In the genomic region with DNA sequence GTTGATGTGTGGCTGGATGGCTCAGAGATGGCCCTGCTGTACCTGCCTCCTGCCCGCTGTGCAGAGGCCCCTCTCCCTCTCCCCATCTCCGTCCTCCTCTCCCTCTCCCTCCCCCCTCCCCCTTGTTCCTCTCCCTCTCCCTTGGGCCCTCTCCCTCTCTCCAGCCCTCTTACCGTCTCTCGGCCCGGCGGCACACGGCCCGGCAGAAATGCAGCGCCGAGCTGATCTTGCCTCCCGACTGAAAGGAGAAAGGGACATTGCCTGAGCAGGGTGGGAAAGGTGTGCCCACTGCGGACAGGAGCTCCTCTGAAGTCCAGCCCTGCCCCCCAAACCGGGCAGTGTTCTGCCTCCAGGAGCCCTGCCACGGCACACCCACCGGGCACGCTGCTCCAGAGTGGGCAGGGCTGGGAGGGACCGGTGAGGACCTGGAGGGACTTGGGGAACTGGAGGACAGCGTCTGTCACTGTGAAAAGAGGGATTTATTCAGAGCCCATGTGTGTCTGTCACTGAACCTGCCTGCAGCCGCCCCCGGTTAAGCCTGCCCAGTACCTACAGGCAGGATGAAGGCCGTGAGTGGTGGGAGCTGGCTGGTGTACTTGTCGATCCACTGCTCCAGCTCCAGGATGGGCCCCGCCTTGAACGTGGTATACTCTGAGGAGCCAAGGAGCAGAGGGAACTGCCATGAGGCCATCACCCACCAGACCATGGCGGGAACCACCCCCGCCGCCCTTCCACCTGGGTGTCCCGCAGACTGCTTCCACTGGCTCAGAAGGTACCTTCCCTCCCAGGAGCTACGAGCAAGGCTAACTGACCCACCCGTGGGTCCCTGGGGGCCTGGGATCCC, we compare ENCODE assay signal across 22 cellular contexts.
"Had no signal": no experiment of that assay in that cellular context is flagged by ENCODE, and none has a peak within 500 bp of the region (broad histone marks: within the 10 kb centered on the region; RNA-seq: fewer than 3 reads in every experiment).

No MANE protein-coding gene starts in this region.

- H3K4me3 ChIP-seq: dorsolateral prefrontal cortex, heart left ventricle, lung, testis, tibial nerve, upper lobe of right lung, vagina had no signal

- H3K36me3 ChIP-seq: neutrophil had no signal

- ATAC-seq: esophagus mucosa; heart left ventricle; left ventricle myocardium superior; natural killer cell treated with Interleukin-12 subunit alpha and Interleukin-12 subunit beta and Interleukin-15 and Interleukin-18, amount 100 ng/mL, for 72 hours; upper lobe of right lung had no signal

- H3K27ac ChIP-seq: heart left ventricle, neutrophil, testis, tibial nerve, upper lobe of right lung, vagina had no signal

- FAIRE-seq: endometrium, frontal cortex, keratinocyte, small intestine had no signal

- DNase-seq: cortex of kidney; dorsolateral prefrontal cortex; effector CD8-positive, alpha-beta T cell; heart left ventricle; hypothalamus; left ventricle myocardium superior; mesenchymal stem cell; midbrain; small intestine; stimulated activated CD4-positive, alpha-beta T cell treated with anti-CD3 and anti-CD28 coated beads, Interleukin-12 subunit alpha, Interleukin-12 subunit beta, amount 100 ng/mL, for 4 hours; stimulated activated naive CD4-positive, alpha-beta T cell treated with Interleukin-2 at 50 U/mL for 16 hours; testis; upper lobe of right lung had no signal

- H3K4me1 ChIP-seq: upper lobe of right lung, vagina had no signal

- H3K9me3 ChIP-seq: heart left ventricle, neutrophil, testis, tibial nerve, upper lobe of right lung, vagina had no signal

- H3K27me3 ChIP-seq: dorsolateral prefrontal cortex, heart left ventricle, neutrophil, testis, tibial nerve, upper lobe of right lung, vagina had no signal
